ENCODE assay signal across 24 cellular contexts in the genomic region with DNA sequence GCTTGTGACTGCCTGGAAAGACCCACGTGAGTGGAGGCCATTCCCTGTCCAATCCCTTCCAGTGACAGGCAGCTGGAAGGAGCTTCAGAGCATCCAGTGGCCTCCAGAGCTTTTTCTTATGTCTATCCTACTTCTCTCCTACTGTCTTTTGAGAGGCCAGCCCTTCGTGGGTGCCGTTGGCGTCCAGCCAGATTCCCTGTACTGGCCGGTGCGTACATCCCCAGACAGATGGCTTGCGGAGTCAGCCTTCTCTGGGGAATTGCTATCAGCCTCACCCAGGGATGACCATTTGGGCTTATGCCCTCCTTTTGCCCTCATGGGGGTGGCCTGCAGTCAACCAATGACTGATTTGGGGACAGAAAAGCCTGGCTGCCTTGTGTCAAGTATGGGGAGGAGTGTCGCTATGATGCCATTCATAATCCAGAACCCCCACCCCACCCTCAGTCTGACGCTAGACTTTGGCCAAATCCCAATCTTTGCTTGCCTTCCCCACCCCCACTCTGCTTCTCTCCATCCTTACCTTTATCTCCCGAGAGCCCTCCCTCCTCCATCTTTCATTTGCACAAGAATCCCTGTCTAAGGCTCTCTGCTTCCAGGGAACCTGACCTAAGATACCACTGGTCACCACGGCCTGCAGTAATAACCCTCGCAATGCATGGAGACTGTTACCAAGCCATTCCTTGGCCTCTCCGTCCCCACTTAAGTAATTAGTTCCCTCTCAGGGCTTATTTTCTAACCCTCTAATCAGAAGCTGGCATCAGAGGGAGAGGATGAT.
"Had no signal": no experiment of that assay in that cellular context is flagged by ENCODE, and none has a peak within 500 bp of the region (broad histone marks: within the 10 kb centered on the region; RNA-seq: fewer than 3 reads in every experiment).

No MANE protein-coding gene starts in this region.

- H3K27ac ChIP-seq: body of pancreas, cardiac muscle cell, epithelial cell of prostate, heart left ventricle, left lung, thoracic aorta, upper lobe of left lung, VCaP had no signal

- H3K4me3 Mint-ChIP-seq: activated CD8-positive, alpha-beta T cell treated with anti-CD3 and anti-CD28 coated beads, Interleukin-2, amount 10 ng/mL, durations not matched to agents 7 days and 5 days; activated naive CD4-positive, alpha-beta T cell treated with anti-CD3 and anti-CD28 coated beads, Interleukin-2, amount 50 U/mL, for 24 hours; activated T-helper 1 cell treated with anti-CD3 and anti-CD28 coated beads, Interleukin-12 subunit alpha, Interleukin-12 subunit beta, Interleukin-2, Interleukin-4 antibody, amounts not matched to agents 30 ng/mL and 10 ng/mL and 1 ng/mL, durations not matched to agents 14 hours and 24 hours and 36 hours; endodermal cell; naive B cell; stimulated activated naive B cell treated with anti-CD40 and anti-IgM and Interleukin-4, amounts not matched to agents 10 μg/mL and 1 μg/mL and 100 μg/mL, for 72 hours; T-helper 2 cell treated with Interferon-gamma antibody and Interleukin-4, amounts not matched to agents 5 μg/mL and 100 μg/mL, for 36 hours had no signal

- H3K36me3 ChIP-seq: cardiac muscle cell, heart left ventricle, left lung, thoracic aorta, upper lobe of left lung had no signal

- H3K4me3 ChIP-seq: body of pancreas, cardiac muscle cell, heart left ventricle, left lung, lung, thoracic aorta, upper lobe of left lung had no signal

- H3K9me3 Mint-ChIP-seq: activated naive CD4-positive, alpha-beta T cell treated with anti-CD3 and anti-CD28 coated beads, Interleukin-2, amount 50 U/mL, for 24 hours; activated T-helper 1 cell treated with anti-CD3 and anti-CD28 coated beads, Interleukin-12 subunit alpha, Interleukin-12 subunit beta, Interleukin-2, Interleukin-4 antibody, amounts not matched to agents 30 ng/mL and 10 ng/mL and 1 ng/mL, durations not matched to agents 14 hours and 24 hours and 36 hours; stimulated activated naive B cell treated with anti-CD40 and anti-IgM and Interleukin-4, amounts not matched to agents 10 μg/mL and 1 μg/mL and 100 μg/mL, for 72 hours; T-helper 2 cell treated with Interferon-gamma antibody and Interleukin-4, amounts not matched to agents 5 μg/mL and 100 μg/mL, for 36 hours had no signal

- H3K36me3 Mint-ChIP-seq: activated naive CD4-positive, alpha-beta T cell treated with anti-CD3 and anti-CD28 coated beads, Interleukin-2, amount 50 U/mL, for 24 hours; naive B cell; stimulated activated naive B cell treated with anti-CD40 and anti-IgM and Interleukin-4, amounts not matched to agents 10 μg/mL and 1 μg/mL and 100 μg/mL, for 72 hours had no signal

- H3K4me1 ChIP-seq: body of pancreas, left lung had no signal

- H3K27ac Mint-ChIP-seq: activated CD8-positive, alpha-beta T cell treated with anti-CD3 and anti-CD28 coated beads, Interleukin-2, amount 10 ng/mL, durations not matched to agents 7 days and 5 days; activated naive CD4-positive, alpha-beta T cell treated with anti-CD3 and anti-CD28 coated beads, Interleukin-2, amount 50 U/mL, for 24 hours; activated T-helper 1 cell treated with anti-CD3 and anti-CD28 coated beads, Interleukin-12 subunit alpha, Interleukin-12 subunit beta, Interleukin-2, Interleukin-4 antibody, amounts not matched to agents 30 ng/mL and 10 ng/mL and 1 ng/mL, durations not matched to agents 14 hours and 24 hours and 36 hours; endodermal cell; progenitor cell of endocrine pancreas; stimulated activated naive B cell treated with anti-CD40 and anti-IgM and Interleukin-4, amounts not matched to agents 10 μg/mL and 1 μg/mL and 100 μg/mL, for 72 hours; T-helper 2 cell treated with Interferon-gamma antibody and Interleukin-4, amounts not matched to agents 5 μg/mL and 100 μg/mL, for 36 hours had no signal

- H3K27me3 ChIP-seq: body of pancreas, cardiac muscle cell, left lung, upper lobe of left lung had no signal

- H3K27me3 Mint-ChIP-seq: activated naive CD4-positive, alpha-beta T cell treated with anti-CD3 and anti-CD28 coated beads, Interleukin-2, amount 50 U/mL, for 24 hours had no signal

- DNase-seq: activated CD4-positive, alpha-beta T cell treated with anti-CD3 and anti-CD28 coated beads for 1 hour; activated CD4-positive, alpha-beta T cell treated with anti-CD3 and anti-CD28 coated beads, Interleukin-2, amount 50 U/mL, for 1 hour; activated CD8-positive, alpha-beta T cell treated with anti-CD3 and anti-CD28 coated beads, Interleukin-2, amount 10 ng/mL, durations not matched to agents 7 days and 5 days; activated gamma-delta T cell treated with Interleukin-2 at 50 U/mL for 16 hours; anterior cingulate cortex; body of pancreas; cortex of kidney; endodermal cell; left lung; naive B cell; stimulated activated CD4-positive, alpha-beta T cell treated with anti-CD3 and anti-CD28 coated beads, Interleukin-2, amount 100 ng/mL, for 48 hours; stimulated activated CD8-positive, alpha-beta memory T cell treated with anti-CD3 and anti-CD28 coated beads, Interleukin-4, amount 100 ng/mL, for 48 hours; stimulated activated naive B cell treated with anti-CD40 and anti-IgM and Interleukin-4, amounts not matched to agents 10 μg/mL and 1 μg/mL and 100 μg/mL, for 72 hours; upper lobe of left lung had no signal

- ATAC-seq: activated CD8-positive, alpha-beta T cell treated with anti-CD3 and anti-CD28 coated beads, Interleukin-2, amount 10 ng/mL, durations not matched to agents 7 days and 5 days; body of pancreas; left lung; stimulated activated naive B cell treated with anti-CD40 and anti-IgM and Interleukin-4, amounts not matched to agents 10 μg/mL and 1 μg/mL and 100 μg/mL, for 72 hours had no signal

- H3K9me3 ChIP-seq: body of pancreas, heart left ventricle, left lung, thoracic aorta, upper lobe of left lung had no signal
